ENCODE assay signal across 11 cellular contexts in genomic region chr1:78688701-78689100, GRCh38. TPM values are rescaled to one million over a fixed set of nuclear protein-coding genes. Genes with fewer than 3 reads are reported as not detected.
A peak's percentile ranks its signal among the peaks of the same experiment; 100 is the strongest.
DNase-seq lines count a peak whose midpoint lies in the region; ATAC-seq and TF ChIP-seq lines count a peak whose summit lies in the region.
"Had no signal": no experiment of that assay in that cellular context is flagged by ENCODE, and none has a peak within 500 bp of the region (broad histone marks: within the 10 kb centered on the region; RNA-seq: fewer than 3 reads in every experiment).

No MANE protein-coding gene starts in this region.

- intact Hi-C loops in right cardiac atrium (cut with DNase I) = no loop called here

- H3K9me3 Mint-ChIP-seq in type B pancreatic cell = peaks cover 4% of the 10 kb centered on the region

- no peak overlapping the region for H3K4me3 Mint-ChIP-seq in type B pancreatic cell

- H3K27ac ChIP-seq in cardiac muscle cell (no peak overlapping the region), right cardiac atrium (ENCODE audit: low read length) (no peak overlapping the region), RWPE1 (no peak overlapping the region)
- H3K27ac ChIP-seq: spleen had no signal

- H3K27ac Mint-ChIP-seq in type B pancreatic cell = no peak overlapping the region

- no peaks in the 10 kb centered on the region for H3K36me3 ChIP-seq in cardiac muscle cell
- H3K36me3 ChIP-seq: spleen had no signal

- ATAC-seq in right cardiac atrium = no peak

- peaks cover 5% of the 10 kb centered on the region for H3K4me1 Mint-ChIP-seq in type B pancreatic cell (ENCODE audit: unreplicated experiment)

- TF ChIP-seq CTCF in cardiac muscle cell (IDR thresholded peaks at IDR 0.05; ENCODE audit: low read depth, low read length) = peak; percentile 35
- TF ChIP-seq CTCF in RWPE1 (conservative IDR thresholded peaks at IDR 0.05; ENCODE audit: low read depth) = peak; percentile 21; the same call in 1 of the 2 replicates
- peak; percentile 49 for TF ChIP-seq CTCF in fibroblast of pulmonary artery (IDR thresholded peaks at IDR 0.05; ENCODE audit: low read length, missing control alignments)
- TF ChIP-seq CTCF in type B pancreatic cell (conservative IDR thresholded peaks at IDR 0.05) = peak; percentile 44

- peak in 1 of 2 donors; percentile 77 for DNase-seq in cardiac muscle cell (ENCODE audit: low read depth in 1 of 2, low spot score in 1 of 2)
- DNase-seq in right cardiac atrium = no peak
- DNase-seq in RWPE1 (ENCODE audit: low spot score) = peak; percentile 20
- peak; percentile 76 for DNase-seq in fibroblast of pulmonary artery (ENCODE audit: low read depth)
- DNase-seq in type B pancreatic cell (ENCODE audit: extremely low spot score, unreplicated experiment) = no peak
- DNase-seq in activated effector memory CD4-positive, alpha-beta T cell treated with Interleukin-2 at 50 U/mL for 16 hours = no peak
- no peak for DNase-seq in NCI-H1436 treated with DMSO at 0.1 percent for 48 hours (lab: John Stamatoyannopoulos, UW)
- no peak for DNase-seq in NCI-H1048 (lab: John Stamatoyannopoulos, UW)
- DNase-seq: activated naive CD4-positive, alpha-beta T cell treated with anti-CD3 and anti-CD28 coated beads, Interleukin-2, amount 50 U/mL, for 16 hours; C1 segment of cervical spinal cord; spleen had no signal

- H3K9me3 ChIP-seq in cardiac muscle cell (ENCODE audit: low read depth) (no peaks in the 10 kb centered on the region), right cardiac atrium (ENCODE audit: control insufficient read depth, low read length) (no peaks in the 10 kb centered on the region)
- H3K9me3 ChIP-seq: spleen had no signal

- H3K27me3 Mint-ChIP-seq in type B pancreatic cell = no peaks in the 10 kb centered on the region

- CTCF ChIA-PET in RWPE1 (lab: Yijun Ruan, JAX) = no interaction called here

- H3K4me3 ChIP-seq in cardiac muscle cell = no peak overlapping the region
- H3K4me3 ChIP-seq in right cardiac atrium (ENCODE audit: low read length) = no peak overlapping the region
- H3K4me3 ChIP-seq in fibroblast of pulmonary artery (replicated peaks; ENCODE audit: low read depth, low read length) = no peak overlapping the region
- H3K4me3 ChIP-seq: spleen had no signal

- H3K27me3 ChIP-seq in cardiac muscle cell (no peaks in the 10 kb centered on the region), right cardiac atrium (ENCODE audit: control insufficient read depth, insufficient read depth) (peaks cover 3% of the 10 kb centered on the region)
- H3K27me3 ChIP-seq: spleen had no signal

- POLR2A ChIA-PET in RWPE1 (lab: Yijun Ruan, JAX; ENCODE audit: low non-redundant PET) = no interaction called here

- H3K36me3 Mint-ChIP-seq in type B pancreatic cell = no peaks in the 10 kb centered on the region

- H3K4me1 ChIP-seq in cardiac muscle cell (ENCODE audit: low read depth) = no peaks in the 10 kb centered on the region
- H3K4me1 ChIP-seq in right cardiac atrium (ENCODE audit: control insufficient read depth, insufficient read depth, low read length) = no peaks in the 10 kb centered on the region
- H3K4me1 ChIP-seq: spleen had no signal

RNA-seq across cellular contexts. Expression of gene IFI44, which starts 39.1 kb away (rescaled TPM):
- 0.18 TPM in 1 of 2 replicates, not detected in the other for total RNA-seq in cardiac muscle cell
- polyA plus RNA-seq in cardiac muscle cell = not detected in 2 replicates
- 10 to 100 TPM; 12.8 to 32.4 (median 17.9) TPM for total RNA-seq in right cardiac atrium
- polyA plus RNA-seq in right cardiac atrium = 13.7 TPM
- total RNA-seq in type B pancreatic cell (ENCODE audit: low replicate concordance) = 3.8 and 4.8 TPM in 2 replicates

Comparison
In these comparisons a context has a peak if more than half of its experiments do, and no peak if none do; other contexts are left out.
1. DNase-seq: peak in RWPE1 (single experiment) and fibroblast of pulmonary artery (single experiment); none in right cardiac atrium (0 of 3), type B pancreatic cell (single experiment), activated effector memory CD4-positive, alpha-beta T cell treated with Interleukin-2 at 50 U/mL for 16 hours (single experiment), NCI-H1436 treated with DMSO at 0.1 percent for 48 hours (single experiment) and NCI-H1048 (single experiment).
2. Peak in every context shown above with its lines, with median percentiles within 50 percentile points of each other: CTCF ChIP-seq.